In the genomic region with DNA sequence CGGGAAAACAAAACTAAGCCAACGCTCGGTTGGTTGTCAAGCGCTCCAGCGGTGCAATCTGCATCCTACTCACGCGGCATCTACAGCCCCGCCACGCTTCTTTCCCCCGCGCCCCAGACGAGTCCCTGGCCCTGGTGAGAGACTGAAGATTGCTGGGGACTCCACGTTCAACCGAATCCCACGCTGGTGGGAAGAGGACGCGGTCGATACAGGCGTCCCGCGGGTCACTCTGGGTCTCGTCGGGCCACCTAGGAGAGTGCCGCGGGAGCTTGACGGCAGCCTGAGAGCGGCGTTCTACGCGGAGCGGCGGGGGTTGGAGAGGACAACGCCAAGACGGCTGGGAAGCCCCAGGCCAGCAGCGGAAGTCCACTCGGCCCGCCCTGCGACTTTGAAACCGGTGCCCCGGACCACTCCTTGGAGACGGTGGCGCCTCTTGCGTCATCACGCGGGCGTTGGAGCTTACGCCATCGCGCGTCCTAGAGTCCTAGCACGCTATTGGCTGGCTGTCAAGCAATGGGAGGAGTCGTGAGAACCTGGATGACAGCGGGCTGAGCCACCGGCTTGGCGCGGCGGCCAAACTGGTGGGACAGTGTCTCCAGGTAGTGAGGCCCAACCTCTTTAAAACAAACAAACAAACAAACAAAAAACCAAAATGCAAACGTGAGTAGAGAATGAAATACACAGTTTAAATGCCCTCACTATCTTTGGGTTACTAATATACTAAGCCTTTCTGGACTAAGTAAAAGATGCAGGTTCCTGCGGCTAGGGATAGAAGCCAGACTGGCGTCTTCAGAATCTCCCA, we compare ENCODE assay signal across 8 cellular contexts.
DNase-seq lines count a peak whose midpoint lies in the region; ATAC-seq and TF ChIP-seq lines count a peak whose summit lies in the region.

A gene (minus strand): TSS at position 367 of the 802 bp plus-strand sequence. CDS start 436 bp downstream, outside the sequence.

- TF ChIP-seq CTCF in AG09319 (IDR thresholded peaks at IDR 0.05; ENCODE audit: low read depth, low read length) = no peak

- peak; percentile 92 for ATAC-seq in GM19035 (IDR thresholded peaks at IDR 0.05; ENCODE audit: unreplicated experiment)
- peak; percentile 93 for ATAC-seq in HG03354 (IDR thresholded peaks at IDR 0.05; ENCODE audit: poor library complexity, severe bottlenecking, unreplicated experiment)
- ATAC-seq in activated CD4-positive, CD25-positive, alpha-beta regulatory T cell treated with anti-CD3 and anti-CD28 coated beads, Interleukin-2, amount 50 U/mL, for 24 hours = peak; percentile 94 to 95

- DNase-seq in AG09319 (ENCODE audit: extremely low read depth, low read depth) = peak; percentile 95
- peak; percentile 88 for DNase-seq in NCI-H446 treated with DMSO at 0.1 percent for 48 hours (lab: John Stamatoyannopoulos, UW)
- peak; percentile 99 for DNase-seq in cerebellar cortex (ENCODE audit: low spot score)
- peak; percentile 99 for DNase-seq in islet precursor cell
- peak; percentile 93 to 96 (median 94) for DNase-seq in stimulated activated CD4-positive, alpha-beta T cell treated with anti-CD3 and anti-CD28 coated beads, Interleukin-12 subunit alpha, Interleukin-12 subunit beta, amount 100 ng/mL, for 48 hours (ENCODE audit: low read depth in 2 of 3, low spot score in 1 of 3)

Comparison
In these comparisons a context has a peak if more than half of its experiments do, and no peak if none do; other contexts are left out.
1. Peak in every context shown above with its lines: DNase-seq and ATAC-seq.